11 cellular contexts compared by ENCODE assay signal in genomic region chr6:24924956-24925355, GRCh38. TPM values are rescaled to one million over a fixed set of nuclear protein-coding genes. Genes with fewer than 3 reads are reported as not detected.
DNase-seq lines count a peak whose midpoint lies in the region; ATAC-seq, FAIRE-seq and TF ChIP-seq lines count a peak whose summit lies in the region.
"Had no signal": no experiment of that assay in that cellular context is flagged by ENCODE, and none has a peak within 500 bp of the region (broad histone marks: within the 10 kb centered on the region; RNA-seq: fewer than 3 reads in every experiment).

No MANE protein-coding gene starts in this region.

- no peak for TF ChIP-seq CTCF in bronchial epithelial cell (IDR thresholded peaks at IDR 0.05; ENCODE audit: insufficient read depth, low read length, severe bottlenecking)

- H3K27ac Mint-ChIP-seq in T-helper 2 cell treated with Interferon-gamma antibody and Interleukin-4, amounts not matched to agents 5 μg/mL and 100 μg/mL, for 36 hours = no peak overlapping the region

- peaks cover 72% of the 10 kb centered on the region for H3K36me3 Mint-ChIP-seq in T-helper 2 cell treated with Interferon-gamma antibody and Interleukin-4, amounts not matched to agents 5 μg/mL and 100 μg/mL, for 36 hours (ENCODE audit: low read depth)

- no peaks in the 10 kb centered on the region for H3K27me3 Mint-ChIP-seq in T-helper 2 cell treated with Interferon-gamma antibody and Interleukin-4, amounts not matched to agents 5 μg/mL and 100 μg/mL, for 36 hours (ENCODE audit: low read depth)

- peak; percentile 55 for ATAC-seq in stimulated activated naive CD8-positive, alpha-beta T cell treated with anti-CD3 and anti-CD28 coated beads, Interleukin-15, Interleukin-2, amounts not matched to agents 100 U/mL and 50 U/mL, for 24 hours
- no peak for ATAC-seq in HG02852 (IDR thresholded peaks at IDR 0.05; ENCODE audit: unreplicated experiment)
- ATAC-seq in GM21526 (IDR thresholded peaks at IDR 0.05; ENCODE audit: low FRiP score, unreplicated experiment) = no peak
- ATAC-seq in HG03196 (IDR thresholded peaks at IDR 0.05; ENCODE audit: unreplicated experiment) = no peak

- FAIRE-seq in bronchial epithelial cell (lab: Jason Lieb, UNC) = no peak

- H3K9me3 Mint-ChIP-seq in T-helper 2 cell treated with Interferon-gamma antibody and Interleukin-4, amounts not matched to agents 5 μg/mL and 100 μg/mL, for 36 hours = peaks cover 14% of the 10 kb centered on the region

- peak; percentile 45 for DNase-seq in activated naive CD4-positive, alpha-beta T cell treated with Interleukin-2 at 50 U/mL for 16 hours
- no peak for DNase-seq in activated naive CD4-positive, alpha-beta T cell (lab: John Stamatoyannopoulos, UW)
- DNase-seq in T-helper 2 cell treated with Interferon-gamma antibody and Interleukin-4, amounts not matched to agents 5 μg/mL and 100 μg/mL, for 36 hours (ENCODE audit: low spot score) = no peak
- peak; percentile 54 for DNase-seq in bronchial epithelial cell (ENCODE audit: low read depth)
- no peak for DNase-seq in stimulated activated naive CD8-positive, alpha-beta T cell treated with anti-CD3 and anti-CD28 coated beads, Interleukin-15, Interleukin-2, amounts not matched to agents 100 U/mL and 50 U/mL, for 24 hours
- DNase-seq: KBM-7; stimulated activated CD4-positive, alpha-beta T cell treated with anti-CD3 and anti-CD28 coated beads, Interleukin-12 subunit alpha, Interleukin-12 subunit beta, amount 100 ng/mL, for 4 hours had no signal

- H3K4me3 Mint-ChIP-seq in T-helper 2 cell treated with Interferon-gamma antibody and Interleukin-4, amounts not matched to agents 5 μg/mL and 100 μg/mL, for 36 hours = peak overlapping the region; percentile 50

- H3K27me3 ChIP-seq in bronchial epithelial cell (ENCODE audit: control insufficient read depth, insufficient read depth, low read length) = no peaks in the 10 kb centered on the region
- H3K27me3 ChIP-seq: cardiac muscle cell had no signal

- H3K4me1 Mint-ChIP-seq in T-helper 2 cell treated with Interferon-gamma antibody and Interleukin-4, amounts not matched to agents 5 μg/mL and 100 μg/mL, for 36 hours (ENCODE audit: low read depth) = peaks cover 65% of the 10 kb centered on the region

- no peaks in the 10 kb centered on the region for H3K36me3 ChIP-seq in bronchial epithelial cell (ENCODE audit: control insufficient read depth, insufficient read depth, low read length)
- H3K36me3 ChIP-seq: cardiac muscle cell had no signal

- no peak overlapping the region for H3K4me3 ChIP-seq in bronchial epithelial cell (ENCODE audit: low read depth, low read length)
- H3K4me3 ChIP-seq: cardiac muscle cell had no signal

RNA-seq across cellular contexts. Expression of gene RIPOR2, which starts 10.8 kb away (rescaled TPM):
- under 0.01 TPM in 1 of 2 replicates, not detected in the other for total RNA-seq in bronchial epithelial cell

Comparison
In these comparisons a context has a peak if more than half of its experiments do, and no peak if none do; other contexts are left out.
1. DNase-seq: peak in activated naive CD4-positive, alpha-beta T cell treated with Interleukin-2 at 50 U/mL for 16 hours (single experiment) and bronchial epithelial cell (single experiment); none in activated naive CD4-positive, alpha-beta T cell (0 of 4), T-helper 2 cell treated with Interferon-gamma antibody and Interleukin-4, amounts not matched to agents 5 μg/mL and 100 μg/mL, for 36 hours (single experiment) and stimulated activated naive CD8-positive, alpha-beta T cell treated with anti-CD3 and anti-CD28 coated beads, Interleukin-15, Interleukin-2, amounts not matched to agents 100 U/mL and 50 U/mL, for 24 hours (single experiment).